11 cellular contexts compared by ENCODE assay signal in the genomic region with DNA sequence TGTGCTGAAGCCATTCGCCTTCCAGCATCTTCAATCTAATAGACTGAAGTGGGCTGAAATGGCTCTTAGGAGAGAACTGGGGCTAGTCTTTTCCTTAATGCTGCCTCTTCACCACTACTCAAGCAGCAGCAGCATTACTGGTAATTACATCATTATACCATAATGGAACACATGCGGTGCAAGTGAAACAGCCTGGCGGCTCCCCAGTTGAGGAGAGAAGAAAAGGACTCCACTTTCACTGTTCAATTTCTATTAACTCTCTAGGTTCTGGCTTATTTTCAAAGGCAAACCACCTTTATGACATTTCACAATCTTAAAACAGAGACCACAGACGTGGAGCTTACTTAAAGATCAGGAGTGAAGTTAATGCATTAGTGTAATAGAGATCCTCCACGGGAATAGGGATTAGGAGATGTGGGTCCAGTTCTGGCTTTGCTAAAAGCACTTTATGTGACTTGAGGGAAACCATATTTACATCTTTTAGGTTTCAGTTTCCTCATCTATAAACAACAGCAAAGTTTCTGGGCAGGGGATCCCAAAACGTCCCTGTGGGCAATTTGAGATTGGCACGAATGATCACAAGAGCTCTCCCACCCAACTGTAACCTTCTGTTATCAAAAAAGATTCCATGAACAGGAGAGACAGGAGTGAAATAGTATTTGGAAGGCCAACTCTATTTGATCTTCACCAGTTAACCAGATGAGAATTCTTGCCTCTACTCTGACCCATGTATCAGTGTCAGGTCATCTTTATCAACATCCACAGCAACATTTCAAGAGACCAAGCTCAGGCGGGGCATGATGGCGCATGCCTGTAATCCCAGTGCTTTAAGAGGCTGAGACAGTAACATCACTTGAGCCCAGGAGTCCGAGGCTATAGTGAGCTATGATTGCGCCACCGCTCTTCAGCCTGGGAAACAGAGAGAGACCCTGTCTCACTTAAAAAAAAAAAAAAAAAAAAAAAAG.
DNase-seq lines count a peak whose midpoint lies in the region; ATAC-seq and TF ChIP-seq lines count a peak whose summit lies in the region.
"Had no signal": no experiment of that assay in that cellular context is flagged by ENCODE, and none has a peak within 500 bp of the region (broad histone marks: within the 10 kb centered on the region; RNA-seq: fewer than 3 reads in every experiment).

No MANE protein-coding gene starts in this region.

- H3K4me3 ChIP-seq in right cardiac atrium (ENCODE audit: low read length) (no peak overlapping the region), upper lobe of left lung (no peak overlapping the region)

- peak in 1 of 4 donors; percentile 16 for TF ChIP-seq POLR2A in upper lobe of left lung (IDR thresholded peaks at IDR 0.05)

- intact Hi-C loops in right cardiac atrium (cut with DNase I), result no loop called here
- intact Hi-C loops in left cardiac atrium (cut with DNase I), result loop anchor here in 1 of 2 donors (5.0 to 10.0 kb wide), 2 partner anchors 60 to 98 kb away; partner anchors contain the start of gene GAB2

- WGBS in right cardiac atrium, result 77% methylated on average over 12 of the region's 12 CpGs
- 65 to 68% methylated on average over 12 of the region's 12 CpGs for WGBS in upper lobe of left lung, 2 donors

- ATAC-seq in right cardiac atrium (peak in 1 of 2 donors; percentile 35), left cardiac atrium (no peak), upper lobe of left lung (ENCODE audit: low FRiP score in 2 of 2) (peak; percentile 70 to 82), GM18519 (IDR thresholded peaks at IDR 0.05; ENCODE audit: low FRiP score, unreplicated experiment) (no peak), HG03565 (IDR thresholded peaks at IDR 0.05; ENCODE audit: unreplicated experiment) (no peak)
- ATAC-seq: activated CD4-positive, CD25-positive, alpha-beta regulatory T cell treated with anti-CD3 and anti-CD28 coated beads, Interleukin-2, amount 50 U/mL, for 24 hours had no signal

- H3K27me3 ChIP-seq in right cardiac atrium (ENCODE audit: control insufficient read depth, insufficient read depth), result no peaks in the 10 kb centered on the region
- H3K27me3 ChIP-seq in upper lobe of left lung, result no peaks in the 10 kb centered on the region

- H3K4me1 ChIP-seq in right cardiac atrium (ENCODE audit: control insufficient read depth, insufficient read depth, low read length), result peaks cover 11% of the 10 kb centered on the region
- H3K4me1 ChIP-seq in upper lobe of left lung, result peaks cover 27 to 57% (median 47%) of the 10 kb centered on the region in 4 donors

- no peaks in the 10 kb centered on the region for H3K9me3 ChIP-seq in right cardiac atrium (ENCODE audit: control insufficient read depth, low read length)
- no peaks in the 10 kb centered on the region for H3K9me3 ChIP-seq in upper lobe of left lung

- TF ChIP-seq EP300 in upper lobe of left lung (IDR thresholded peaks at IDR 0.05), result peak in 3 of 4 donors; percentile 49 to 86 (median 64)

- no peak overlapping the region for H3K27ac ChIP-seq in right cardiac atrium (ENCODE audit: low read length)
- peak overlapping the region; percentile 31 for H3K27ac ChIP-seq in cingulate gyrus (ENCODE audit: low read depth, low read length)
- H3K27ac ChIP-seq in upper lobe of left lung, result peak overlapping the region in 2 of 4 donors; percentile 66 to 67

- H3K36me3 ChIP-seq in upper lobe of left lung, result no peaks in the 10 kb centered on the region

- peak in 1 of 6 experiments; percentile 23 for TF ChIP-seq CTCF in upper lobe of left lung (IDR thresholded peaks at IDR 0.05)

- DNase-seq in right cardiac atrium, result peak in 2 of 3 donors; percentile 25 to 61
- no peak for DNase-seq in left cardiac atrium
- DNase-seq in NCI-H2081 treated with DMSO at 0.1 percent for 48 hours (lab: John Stamatoyannopoulos, UW), result peak; percentile 51
- DNase-seq in upper lobe of left lung, result peak in 1 of 2 donors; percentile 67
- DNase-seq in stimulated activated CD8-positive, alpha-beta memory T cell treated with anti-CD3 and anti-CD28 coated beads, Interleukin-4, amount 100 ng/mL, for 48 hours, result no peak
- DNase-seq: cortex of kidney, mammary epithelial cell had no signal

Comparison
In these comparisons a context has a peak if more than half of its experiments do, and no peak if none do; other contexts are left out.
1. DNase-seq: peak in right cardiac atrium (2 of 3) and NCI-H2081 treated with DMSO at 0.1 percent for 48 hours (single experiment); none in left cardiac atrium (single experiment) and stimulated activated CD8-positive, alpha-beta memory T cell treated with anti-CD3 and anti-CD28 coated beads, Interleukin-4, amount 100 ng/mL, for 48 hours (single experiment).
2. ATAC-seq: peak in upper lobe of left lung (2 of 2); none in left cardiac atrium (0 of 2), GM18519 (single experiment) and HG03565 (single experiment).